Comparison of ENCODE assay signal across 16 cellular contexts in the genomic region with DNA sequence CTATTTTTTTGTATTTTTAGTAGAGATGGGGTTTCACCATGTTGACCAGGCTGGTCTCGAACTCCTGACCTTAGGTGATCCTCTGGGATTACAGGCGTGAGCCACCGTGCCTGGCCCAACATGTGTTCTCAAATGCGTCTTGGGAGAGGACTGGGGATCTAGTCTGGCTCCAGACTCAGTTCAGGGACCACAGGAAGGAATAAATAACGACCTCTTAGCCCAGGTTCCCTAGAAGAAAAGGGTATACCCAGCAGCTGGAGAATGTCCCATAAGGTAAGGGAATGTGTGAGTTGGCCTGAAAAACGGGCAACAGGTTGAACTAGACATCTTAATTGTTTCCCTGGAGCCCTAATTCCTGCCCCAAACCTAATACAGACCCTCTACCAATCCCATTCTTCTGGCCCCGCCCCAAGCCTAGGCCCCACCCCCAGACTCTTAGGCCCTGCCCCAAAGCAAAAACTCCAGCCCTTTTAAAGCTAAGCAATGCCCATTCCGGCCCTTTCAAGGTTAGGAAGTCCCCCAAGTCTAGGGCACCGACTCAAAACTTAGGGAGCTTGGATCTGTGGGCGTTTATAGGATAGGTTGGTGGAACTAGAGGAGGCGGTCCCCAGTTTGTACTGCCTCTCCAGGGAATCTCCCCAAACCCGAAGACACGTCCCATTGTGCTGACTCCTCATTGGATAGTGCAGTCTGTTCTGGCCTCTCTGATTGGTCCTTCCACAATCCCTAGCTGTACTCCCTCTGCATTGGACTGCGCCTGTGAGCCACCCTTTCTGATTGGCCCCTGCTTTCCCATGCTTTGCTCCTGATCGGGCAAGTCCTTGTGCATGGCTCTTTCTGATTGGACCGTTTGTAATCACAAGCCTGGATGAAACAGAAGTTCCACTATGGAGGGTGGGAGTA. TPM values are rescaled to one million over a fixed set of nuclear protein-coding genes. Genes with fewer than 3 reads are reported as not detected.
DNase-seq lines count a peak whose midpoint lies in the region; ATAC-seq and TF ChIP-seq lines count a peak whose summit lies in the region.
"Had no signal": no experiment of that assay in that cellular context is flagged by ENCODE, and none has a peak within 500 bp of the region (broad histone marks: within the 10 kb centered on the region; RNA-seq: fewer than 3 reads in every experiment).

No MANE protein-coding gene starts in this region.

- peaks cover 38% of the 10 kb centered on the region for H3K27me3 Mint-ChIP-seq in endodermal cell (ENCODE audit: insufficient read depth)

- H3K36me3 Mint-ChIP-seq in endodermal cell (ENCODE audit: low read depth): no peaks in the 10 kb centered on the region
- H3K36me3 Mint-ChIP-seq: brain had no signal

- intact Hi-C loops in left ventricle myocardium superior (cut with micrococcal nuclease): loop anchor here (10.0 kb wide), 1 partner anchor 211 kb away; no protein-coding TSS in a partner anchor

- no peaks in the 10 kb centered on the region for H3K4me1 Mint-ChIP-seq in endodermal cell

- H3K4me3 Mint-ChIP-seq in endodermal cell: no peak overlapping the region

- H3K4me3 ChIP-seq in endodermal cell (ENCODE audit: low read length) (no peak overlapping the region), suprapubic skin (no peak overlapping the region)
- H3K4me3 ChIP-seq: thoracic aorta had no signal

- peak; percentile 48 for DNase-seq in DMS53 (lab: John Stamatoyannopoulos, UW)
- DNase-seq in DMS53 treated with DMSO at 0.1 percent for 48 hours (lab: John Stamatoyannopoulos, UW; ENCODE audit: unreplicated experiment): no peak
- DNase-seq in Caki2 (ENCODE audit: low read depth): peak; percentile 54
- DNase-seq in RKO (ENCODE audit: low spot score): peak; percentile 46
- DNase-seq in endodermal cell: peak; percentile 63
- no peak for DNase-seq in suprapubic skin (ENCODE audit: low spot score in 2 of 2)
- no peak for DNase-seq in GM19238 (ENCODE audit: insufficient read length, low spot score)
- no peak for DNase-seq in left ventricle myocardium superior
- DNase-seq: 8988T, NCI-H1436 treated with DMSO at 0.1 percent for 48 hours had no signal

- TF ChIP-seq CTCF in endodermal cell (conservative IDR thresholded peaks at IDR 0.05) (no peak), suprapubic skin (IDR thresholded peaks at IDR 0.05) (no peak)

- H3K36me3 ChIP-seq in endodermal cell (ENCODE audit: control insufficient read depth, insufficient read depth, low read length) (no peaks in the 10 kb centered on the region), suprapubic skin (no peaks in the 10 kb centered on the region)
- H3K36me3 ChIP-seq: thoracic aorta had no signal

- H3K9ac ChIP-seq in endodermal cell (ENCODE audit: extremely low read depth, low read length, poor library complexity, severe bottlenecking): no peak overlapping the region

- H3K4me1 ChIP-seq in endodermal cell (ENCODE audit: control insufficient read depth, insufficient read depth, low read length): no peaks in the 10 kb centered on the region
- H3K4me1 ChIP-seq in suprapubic skin: peaks cover 2% of the 10 kb centered on the region

- H3K27ac Mint-ChIP-seq in endodermal cell: no peak overlapping the region

- H3K9me3 ChIP-seq in endodermal cell (ENCODE audit: control insufficient read depth, low read length) (no peaks in the 10 kb centered on the region), suprapubic skin (no peaks in the 10 kb centered on the region)
- H3K9me3 ChIP-seq: thoracic aorta had no signal

- H3K27me3 ChIP-seq in endodermal cell (ENCODE audit: control insufficient read depth, insufficient read depth, low read length, poor library complexity, severe bottlenecking): peaks cover 13% of the 10 kb centered on the region
- no peaks in the 10 kb centered on the region for H3K27me3 ChIP-seq in suprapubic skin

- no peak for TF ChIP-seq EP300 in suprapubic skin (IDR thresholded peaks at IDR 0.05)

- H3K27ac ChIP-seq in endodermal cell (ENCODE audit: low read depth, low read length) (no peak overlapping the region), suprapubic skin (no peak overlapping the region)
- H3K27ac ChIP-seq: thoracic aorta had no signal

- TF ChIP-seq POLR2A in suprapubic skin (IDR thresholded peaks at IDR 0.05): no peak

- H3K9me3 Mint-ChIP-seq in endodermal cell: no peaks in the 10 kb centered on the region

- no peak for ATAC-seq in left ventricle myocardium superior

- in situ Hi-C loops in Caki2 (cut with HindIII; ENCODE audit: low pct_unique_long_range_greater_than_20kb, low sequenced_read_pairs): no loop called here

- 85 to 88% methylated on average over 8 to 15 of the region's 16 CpGs for WGBS in endodermal cell (ENCODE audit: insufficient coverage in 1 of 2, insufficient read length in 1 of 2), 2 experiments
- 73% methylated on average over 16 of the region's 16 CpGs for WGBS in suprapubic skin

RNA-seq across cellular contexts. Expression of gene LRFN1, which starts 5.4 kb away (rescaled TPM):
- 0.52 and 2.0 TPM in 2 replicates for total RNA-seq in Caki2 (2014; rRNA removed; shearing (Covaris generic); ENCODE audit: low replicate concordance)
- total RNA-seq in endodermal cell (1 to 10 TPM; 1.5 to 4.0 TPM), suprapubic skin (1 to 10 TPM; 1.4 to 2.9 (median 2.0) TPM), left ventricle myocardium superior (0.35 TPM)
- 7.6 TPM for polyA plus RNA-seq in endodermal cell (2013, experiment 1 of 2)
- polyA plus RNA-seq in endodermal cell (2013, experiment 2 of 2): 6.9 TPM

RNA-seq across cellular contexts. Expression of gene GMFG, which starts 9.8 kb away (rescaled TPM):
- total RNA-seq in Caki2 (2014; rRNA removed; shearing (Covaris generic); ENCODE audit: low replicate concordance): not detected in 2 replicates
- not detected for total RNA-seq in endodermal cell
- 0.36 TPM for polyA plus RNA-seq in endodermal cell (2013, experiment 1 of 2)
- not detected for polyA plus RNA-seq in endodermal cell (2013, experiment 2 of 2)
- total RNA-seq in suprapubic skin: 10 to 100 TPM in 1 of 4 donors, 1 to 10 TPM in 3; 1.9 to 16.2 (median 5.8) TPM
- 18.5 TPM for total RNA-seq in left ventricle myocardium superior
- total RNA-seq: epithelial cell of proximal tubule, renal cortical epithelial cell had no signal

RNA-seq across cellular contexts. Expression of gene SAMD4B, which starts 16.2 kb away (rescaled TPM):
- 39.6 and 63.2 TPM in 2 replicates for total RNA-seq in Caki2 (2014; rRNA removed; shearing (Covaris generic); ENCODE audit: low replicate concordance)
- total RNA-seq in endodermal cell (100 to 1,000 TPM; 155 to 159 TPM), suprapubic skin (100 to 1,000 TPM; 104 to 166 (median 113) TPM), left ventricle myocardium superior (50.7 TPM)
- polyA plus RNA-seq in endodermal cell (2013, experiment 1 of 2): 136 TPM
- 120 TPM for polyA plus RNA-seq in endodermal cell (2013, experiment 2 of 2)

RNA-seq across cellular contexts. Expression of gene IFNL1, which starts 29.8 kb away (rescaled TPM):
- not detected in 2 replicates for total RNA-seq in Caki2 (2014; rRNA removed; shearing (Covaris generic); ENCODE audit: low replicate concordance)
- total RNA-seq in endodermal cell (not detected), suprapubic skin (not detected), left ventricle myocardium superior (not detected)
- not detected for polyA plus RNA-seq in endodermal cell (2013, experiment 1 of 2)
- polyA plus RNA-seq in endodermal cell (2013, experiment 2 of 2): not detected
- total RNA-seq: epithelial cell of proximal tubule, mucosa of gallbladder, renal cortical epithelial cell, thoracic aorta had no signal

RNA-seq across cellular contexts. Expression of gene IFNL2, which starts 57.8 kb away (rescaled TPM):
- total RNA-seq in Caki2 (2014; rRNA removed; shearing (Covaris generic); ENCODE audit: low replicate concordance): not detected in 2 replicates
- not detected for total RNA-seq in endodermal cell
- not detected for polyA plus RNA-seq in endodermal cell (2013, experiment 1 of 2)
- polyA plus RNA-seq in endodermal cell (2013, experiment 2 of 2): not detected
- not detected for total RNA-seq in suprapubic skin
- not detected for total RNA-seq in left ventricle myocardium superior
- total RNA-seq: epithelial cell of proximal tubule; mucosa of gallbladder; renal cortical epithelial cell; T-helper 2 cell treated with Interferon-gamma antibody and Interleukin-4, amounts not matched to agents 100 ng/mL and 5 ng/mL, for 36 hours; thoracic aorta had no signal

Comparison
In these comparisons a context has a peak if more than half of its experiments do, and no peak if none do; other contexts are left out.
1. DNase-seq: peak in DMS53 (single experiment), Caki2 (single experiment), RKO (single experiment) and endodermal cell (single experiment); none in DMS53 treated with DMSO at 0.1 percent for 48 hours (single experiment), suprapubic skin (0 of 2), GM19238 (single experiment) and left ventricle myocardium superior (single experiment).